21 cellular contexts compared by ENCODE assay signal in the genomic region with DNA sequence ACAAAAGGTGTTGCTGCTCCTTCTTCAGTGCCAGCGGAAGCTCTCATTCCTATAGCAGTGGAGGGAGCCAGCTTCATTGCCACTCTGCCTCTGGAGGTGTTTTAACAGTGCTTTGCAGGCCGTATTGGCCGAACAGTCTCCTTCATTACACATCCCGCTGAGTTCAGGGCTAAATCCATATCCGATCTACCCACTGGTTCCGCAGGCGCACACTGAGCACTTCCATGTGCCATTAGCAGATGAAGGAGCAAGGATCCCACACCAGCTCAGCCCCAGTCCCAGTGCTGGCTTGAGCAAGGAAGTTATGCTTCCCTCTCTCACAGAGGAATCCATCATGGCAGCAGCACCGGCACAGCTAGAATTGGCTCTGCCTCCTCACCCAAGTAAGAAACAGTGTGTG.
DNase-seq lines count a peak whose midpoint lies in the region; ATAC-seq and TF ChIP-seq lines count a peak whose summit lies in the region.
"Had no signal": no experiment of that assay in that cellular context is flagged by ENCODE, and none has a peak within 500 bp of the region (broad histone marks: within the 10 kb centered on the region; RNA-seq: fewer than 3 reads in every experiment).

No MANE protein-coding gene starts in this region.

- CTCF ChIA-PET in PC-9 (lab: Charles Lee): no interaction called here
- CTCF ChIA-PET in activated CD4-positive, alpha-beta memory T cell treated with anti-CD3 and anti-CD28 coated beads for 36 hours (lab: Charles Lee): no interaction called here

- H3K27me3 Mint-ChIP-seq in natural killer cell treated with Interleukin-12 subunit alpha and Interleukin-12 subunit beta and Interleukin-15 and Interleukin-18, amount 100 ng/mL, for 72 hours: no peaks in the 10 kb centered on the region
- H3K27me3 Mint-ChIP-seq in natural killer cell (ENCODE audit: low read depth in 2 of 2) (no peaks in the 10 kb centered on the region), osteocyte (ENCODE audit: unreplicated experiment) (no peaks in the 10 kb centered on the region)
- H3K27me3 Mint-ChIP-seq in activated CD4-positive, alpha-beta memory T cell treated with anti-CD3 and anti-CD28 coated beads for 36 hours: no peaks in the 10 kb centered on the region
- H3K27me3 Mint-ChIP-seq: B cell; CD4-positive, CD25-positive, alpha-beta regulatory T cell had no signal

- no peaks in the 10 kb centered on the region for H3F3A ChIP-seq in PC-9 (ENCODE audit: insufficient read depth, low read depth)

- no peaks in the 10 kb centered on the region for H3K27me3 ChIP-seq in esophagus muscularis mucosa
- no peaks in the 10 kb centered on the region for H3K27me3 ChIP-seq in vagina
- peaks cover 92% of the 10 kb centered on the region for H3K27me3 ChIP-seq in PC-9 (ENCODE audit: insufficient read depth, low read depth)
- H3K27me3 ChIP-seq: BLaER1 had no signal

- no peaks in the 10 kb centered on the region for H3K79me2 ChIP-seq in PC-9 (ENCODE audit: low read depth)

- H3K4me1 Mint-ChIP-seq in natural killer cell treated with Interleukin-12 subunit alpha and Interleukin-12 subunit beta and Interleukin-15 and Interleukin-18, amount 100 ng/mL, for 72 hours (ENCODE audit: low read depth in 2 of 2): no peaks in the 10 kb centered on the region
- H3K4me1 Mint-ChIP-seq in natural killer cell: no peaks in the 10 kb centered on the region
- no peaks in the 10 kb centered on the region for H3K4me1 Mint-ChIP-seq in osteocyte (ENCODE audit: unreplicated experiment)
- H3K4me1 Mint-ChIP-seq in activated CD4-positive, alpha-beta memory T cell treated with anti-CD3 and anti-CD28 coated beads for 36 hours (ENCODE audit: low read depth): no peaks in the 10 kb centered on the region
- H3K4me1 Mint-ChIP-seq: B cell; CD4-positive, CD25-positive, alpha-beta regulatory T cell had no signal

- ATAC-seq in natural killer cell treated with Interleukin-12 subunit alpha and Interleukin-12 subunit beta and Interleukin-15 and Interleukin-18, amount 100 ng/mL, for 72 hours: peak; percentile 6 to 48
- no peak for ATAC-seq in natural killer cell
- ATAC-seq: CD8-positive, alpha-beta T cell; GM12878 had no signal

- H3K27ac Mint-ChIP-seq in natural killer cell treated with Interleukin-12 subunit alpha and Interleukin-12 subunit beta and Interleukin-15 and Interleukin-18, amount 100 ng/mL, for 72 hours: no peak overlapping the region
- no peak overlapping the region for H3K27ac Mint-ChIP-seq in natural killer cell
- no peak overlapping the region for H3K27ac Mint-ChIP-seq in osteocyte (ENCODE audit: unreplicated experiment)
- H3K27ac Mint-ChIP-seq in activated CD4-positive, alpha-beta memory T cell treated with anti-CD3 and anti-CD28 coated beads for 36 hours: no peak overlapping the region
- H3K27ac Mint-ChIP-seq: B cell; CD4-positive, CD25-positive, alpha-beta regulatory T cell; CD8-positive, alpha-beta T cell had no signal

- H3K36me3 Mint-ChIP-seq in natural killer cell treated with Interleukin-12 subunit alpha and Interleukin-12 subunit beta and Interleukin-15 and Interleukin-18, amount 100 ng/mL, for 72 hours: no peaks in the 10 kb centered on the region
- H3K36me3 Mint-ChIP-seq in natural killer cell: no peaks in the 10 kb centered on the region
- no peaks in the 10 kb centered on the region for H3K36me3 Mint-ChIP-seq in osteocyte (ENCODE audit: unreplicated experiment)
- H3K36me3 Mint-ChIP-seq in activated CD4-positive, alpha-beta memory T cell treated with anti-CD3 and anti-CD28 coated beads for 36 hours: no peaks in the 10 kb centered on the region
- H3K36me3 Mint-ChIP-seq: CD4-positive, CD25-positive, alpha-beta regulatory T cell; CD8-positive, alpha-beta T cell had no signal

- TF ChIP-seq CTCF in natural killer cell (IDR thresholded peaks at IDR 0.05) (no peak), esophagus muscularis mucosa (IDR thresholded peaks at IDR 0.05) (no peak), osteocyte (IDR thresholded peaks at IDR 0.05) (no peak), vagina (IDR thresholded peaks at IDR 0.05) (no peak), PC-9 (conservative IDR thresholded peaks at IDR 0.05) (no peak)

- POLR2A ChIA-PET in PC-9 (lab: Charles Lee; ENCODE audit: unreplicated experiment): no interaction called here
- POLR2A ChIA-PET in activated CD4-positive, alpha-beta memory T cell treated with anti-CD3 and anti-CD28 coated beads for 36 hours (lab: Charles Lee): no interaction called here

- 77% methylated on average over 8 of the region's 8 CpGs for WGBS in esophagus muscularis mucosa

- no peak overlapping the region for H3K4me3 Mint-ChIP-seq in natural killer cell treated with Interleukin-12 subunit alpha and Interleukin-12 subunit beta and Interleukin-15 and Interleukin-18, amount 100 ng/mL, for 72 hours
- no peak overlapping the region for H3K4me3 Mint-ChIP-seq in natural killer cell
- H3K4me3 Mint-ChIP-seq in osteocyte (ENCODE audit: unreplicated experiment): no peak overlapping the region
- H3K4me3 Mint-ChIP-seq in activated CD4-positive, alpha-beta memory T cell treated with anti-CD3 and anti-CD28 coated beads for 36 hours: no peak overlapping the region
- H3K4me3 Mint-ChIP-seq: B cell; CD4-positive, CD25-positive, alpha-beta regulatory T cell; CD8-positive, alpha-beta T cell had no signal

- no peak for TF ChIP-seq EP300 in esophagus muscularis mucosa (IDR thresholded peaks at IDR 0.05)

- peaks cover 2% of the 10 kb centered on the region for H3K9me3 Mint-ChIP-seq in natural killer cell treated with Interleukin-12 subunit alpha and Interleukin-12 subunit beta and Interleukin-15 and Interleukin-18, amount 100 ng/mL, for 72 hours
- peaks cover 5 to 7% of the 10 kb centered on the region in 2 donors for H3K9me3 Mint-ChIP-seq in natural killer cell
- peaks cover 32% of the 10 kb centered on the region for H3K9me3 Mint-ChIP-seq in osteocyte (ENCODE audit: unreplicated experiment)
- peaks cover 2% of the 10 kb centered on the region for H3K9me3 Mint-ChIP-seq in activated CD4-positive, alpha-beta memory T cell treated with anti-CD3 and anti-CD28 coated beads for 36 hours
- H3K9me3 Mint-ChIP-seq: CD8-positive, alpha-beta T cell had no signal

- no peak overlapping the region for H3K4me2 ChIP-seq in PC-9
- H3K4me2 ChIP-seq: BLaER1 had no signal

- BruUV-seq in PC-9 (replicated peaks; lab: Mats Ljungman, UMichigan): no TSS peak

- no peak overlapping the region for H2AFZ ChIP-seq in PC-9

- no peaks in the 10 kb centered on the region for H4K20me1 ChIP-seq in PC-9 (ENCODE audit: insufficient read depth)
- H4K20me1 ChIP-seq: BLaER1 had no signal

- DNase-seq in natural killer cell treated with Interleukin-12 subunit alpha and Interleukin-12 subunit beta and Interleukin-15 and Interleukin-18, amount 100 ng/mL, for 72 hours (ENCODE audit: low spot score): no peak
- no peak for DNase-seq in natural killer cell
- peak; percentile 88 for DNase-seq in esophagus muscularis mucosa (ENCODE audit: extremely low spot score)
- peak; percentile 56 for DNase-seq in osteocyte (ENCODE audit: extremely low spot score, unreplicated experiment)
- peak; percentile 54 to 74 for DNase-seq in vagina (ENCODE audit: extremely low spot score in 2 of 2)
- no peak for DNase-seq in NOMO-1 (lab: John Stamatoyannopoulos, UW; ENCODE audit: unreplicated experiment in 2 of 2)
- no peak for DNase-seq in PC-9
- DNase-seq in activated CD4-positive, alpha-beta memory T cell treated with anti-CD3 and anti-CD28 coated beads for 36 hours: no peak
- DNase-seq: CD4-positive, CD25-positive, alpha-beta regulatory T cell; DMS 273 treated with DMSO at 0.1 percent for 48 hours; DMS79; EL; GDM1; H7; HCEC 1CT had no signal

- no peaks in the 10 kb centered on the region for H3K4me1 ChIP-seq in esophagus muscularis mucosa
- no peaks in the 10 kb centered on the region for H3K4me1 ChIP-seq in vagina
- H3K4me1 ChIP-seq in PC-9 (replicated peaks; ENCODE audit: insufficient read depth): no peaks in the 10 kb centered on the region

- H3K4me3 ChIP-seq in esophagus muscularis mucosa (no peak overlapping the region), vagina (no peak overlapping the region), PC-9 (no peak overlapping the region)
- H3K4me3 ChIP-seq: BLaER1, GM12878 had no signal

- no peaks in the 10 kb centered on the region for H3K9me3 ChIP-seq in esophagus muscularis mucosa
- H3K9me3 ChIP-seq in vagina: no peaks in the 10 kb centered on the region
- H3K9me3 ChIP-seq in PC-9 (ENCODE audit: insufficient read depth, low read depth): no peaks in the 10 kb centered on the region

- intact Hi-C loops in natural killer cell (cut with micrococcal nuclease) (no loop called here), esophagus muscularis mucosa (cut with DNase I) (no loop called here), vagina (cut with DNase I) (no loop called here), PC-9 (cut with micrococcal nuclease; ENCODE audit: unreplicated experiment) (no loop called here)
- intact Hi-C loops in activated CD4-positive, alpha-beta memory T cell treated with anti-CD3 and anti-CD28 coated beads for 36 hours (cut with micrococcal nuclease): no loop called here

- no peak for TF ChIP-seq POLR2A in esophagus muscularis mucosa (IDR thresholded peaks at IDR 0.05; ENCODE audit: low read depth)
- no peak for TF ChIP-seq POLR2A in vagina (IDR thresholded peaks at IDR 0.05)

- H3K9me2 ChIP-seq in PC-9 (ENCODE audit: insufficient read depth): no peaks in the 10 kb centered on the region; the same call in 1 of the 2 replicates

- H3K27ac ChIP-seq in esophagus muscularis mucosa (replicated peaks in 1 of 4) (no peak overlapping the region), vagina (no peak overlapping the region), PC-9 (no peak overlapping the region)
- H3K27ac ChIP-seq: 22Rv1, BLaER1, C4-2B had no signal

- H3K36me3 ChIP-seq in esophagus muscularis mucosa (no peaks in the 10 kb centered on the region), vagina (no peaks in the 10 kb centered on the region), PC-9 (ENCODE audit: low read depth) (no peaks in the 10 kb centered on the region)
- H3K36me3 ChIP-seq: BLaER1 had no signal

Comparison
In these comparisons a context has a peak if more than half of its experiments do, and no peak if none do; other contexts are left out.
1. ATAC-seq: peak in natural killer cell treated with Interleukin-12 subunit alpha and Interleukin-12 subunit beta and Interleukin-15 and Interleukin-18, amount 100 ng/mL, for 72 hours (2 of 2); none in natural killer cell (0 of 3).
2. DNase-seq: peak in esophagus muscularis mucosa (single experiment), osteocyte (single experiment) and vagina (2 of 2); none in natural killer cell treated with Interleukin-12 subunit alpha and Interleukin-12 subunit beta and Interleukin-15 and Interleukin-18, amount 100 ng/mL, for 72 hours (single experiment), natural killer cell (single experiment), NOMO-1 (0 of 2), PC-9 (0 of 2) and activated CD4-positive, alpha-beta memory T cell treated with anti-CD3 and anti-CD28 coated beads for 36 hours (single experiment).